ENCODE assay signal across 16 cellular contexts in genomic region chrX:46165411-46165810, GRCh38.
A peak's percentile ranks its signal among the peaks of the same experiment; 100 is the strongest.
DNase-seq lines count a peak whose midpoint lies in the region; ATAC-seq and TF ChIP-seq lines count a peak whose summit lies in the region.
"Had no signal": no experiment of that assay in that cellular context is flagged by ENCODE, and none has a peak within 500 bp of the region (broad histone marks: within the 10 kb centered on the region; RNA-seq: fewer than 3 reads in every experiment).

No MANE protein-coding gene starts in this region.

- intact Hi-C loops in PC-3 (cut with micrococcal nuclease) (no loop called here), natural killer cell (cut with micrococcal nuclease) (no loop called here)

- H3K4me3 Mint-ChIP-seq in natural killer cell: no peak overlapping the region
- H3K4me3 Mint-ChIP-seq: activated naive CD8-positive, alpha-beta T cell; mesothelial cell of epicardium had no signal

- no peaks in the 10 kb centered on the region for H3K27me3 ChIP-seq in PC-3 (ENCODE audit: low read length)
- H3K27me3 ChIP-seq: BLaER1 had no signal

- H3K4me2 ChIP-seq in PC-3 (ENCODE audit: low read length): no peak overlapping the region
- H3K4me2 ChIP-seq: BLaER1 had no signal

- POLR2A ChIA-PET in PC-3 (lab: Charles Lee; ENCODE audit: unreplicated experiment): no interaction called here

- no peaks in the 10 kb centered on the region for H3K4me1 Mint-ChIP-seq in natural killer cell
- H3K4me1 Mint-ChIP-seq: mesothelial cell of epicardium had no signal

- no peaks in the 10 kb centered on the region for H3K9me3 ChIP-seq in PC-3 (ENCODE audit: low read length)
- H3K9me3 ChIP-seq: BLaER1 had no signal

- H4K20me1 ChIP-seq in PC-3 (ENCODE audit: low read length): no peaks in the 10 kb centered on the region
- H4K20me1 ChIP-seq: BLaER1 had no signal

- no peak for ATAC-seq in PC-3
- no peak for ATAC-seq in GM21723 (IDR thresholded peaks at IDR 0.05; ENCODE audit: unreplicated experiment)
- no peak for ATAC-seq in HG03095 (IDR thresholded peaks at IDR 0.05; ENCODE audit: unreplicated experiment)
- ATAC-seq in natural killer cell: no peak
- ATAC-seq: activated CD4-positive, CD25-positive, alpha-beta regulatory T cell treated with anti-CD3 and anti-CD28 coated beads, Interleukin-2, amount 50 U/mL, for 24 hours had no signal

- no peak overlapping the region for H3K4me3 ChIP-seq in PC-3 (ENCODE audit: low read length)
- H3K4me3 ChIP-seq: BLaER1 had no signal

- H3K9me2 ChIP-seq in PC-3 (replicated peaks; ENCODE audit: low read length): no peaks in the 10 kb centered on the region

- H2AFZ ChIP-seq in PC-3 (ENCODE audit: low read length): no peak overlapping the region

- CTCF ChIA-PET in PC-3 (lab: Charles Lee): no interaction called here

- TF ChIP-seq CTCF in PC-3 (conservative IDR thresholded peaks at IDR 0.05; ENCODE audit: low read depth, low read length): no peak
- TF ChIP-seq CTCF in natural killer cell (IDR thresholded peaks at IDR 0.05): no peak

- no peaks in the 10 kb centered on the region for H3K79me2 ChIP-seq in PC-3 (ENCODE audit: low read length)

- H3F3A ChIP-seq in PC-3 (ENCODE audit: low read length, unreplicated experiment): peaks cover 5% of the 10 kb centered on the region

- no peak overlapping the region for H3K27ac ChIP-seq in PC-3 (ENCODE audit: low read length)
- peak overlapping the region; percentile 44 for H3K27ac ChIP-seq in epithelial cell of prostate
- H3K27ac ChIP-seq: BLaER1 had no signal

- H3K36me3 Mint-ChIP-seq in natural killer cell: no peaks in the 10 kb centered on the region
- H3K36me3 Mint-ChIP-seq: activated naive CD8-positive, alpha-beta T cell; mesothelial cell of epicardium had no signal

- no peak overlapping the region for H3K27ac Mint-ChIP-seq in natural killer cell
- H3K27ac Mint-ChIP-seq: activated naive CD8-positive, alpha-beta T cell; mesothelial cell of epicardium had no signal

- BruUV-seq in PC-3 (replicated peaks; lab: Mats Ljungman, UMichigan): no TSS peak

- H3K36me3 ChIP-seq in PC-3 (ENCODE audit: low read depth, low read length): no peaks in the 10 kb centered on the region
- H3K36me3 ChIP-seq: BLaER1 had no signal

- peak; percentile 7 for DNase-seq in Daoy (ENCODE audit: low read depth)
- peak; percentile 36 for DNase-seq in PC-3
- DNase-seq in epithelial cell of prostate (ENCODE audit: low read depth, low spot score): no peak
- peak; percentile 36 for DNase-seq in non-pigmented ciliary epithelial cell (ENCODE audit: low read depth)
- DNase-seq in central memory CD4-positive, alpha-beta T cell: no peak
- no peak for DNase-seq in natural killer cell
- DNase-seq: cortex of kidney, DMS153, NCI-H1105, NCI-H510A had no signal

- no peak overlapping the region for H3K9ac ChIP-seq in PC-3 (ENCODE audit: low read length)
- H3K9ac ChIP-seq: BLaER1 had no signal

- H3K4me1 ChIP-seq in PC-3 (ENCODE audit: insufficient read depth, low read length): peaks cover 11% of the 10 kb centered on the region
- H3K4me1 ChIP-seq: BLaER1 had no signal

- H3K27me3 Mint-ChIP-seq in natural killer cell (ENCODE audit: low read depth in 2 of 2): peaks cover 3 to 17% of the 10 kb centered on the region in 2 donors
- H3K27me3 Mint-ChIP-seq: activated naive CD8-positive, alpha-beta T cell had no signal

- no peaks in the 10 kb centered on the region for H3K9me3 Mint-ChIP-seq in natural killer cell

Comparison
In these comparisons a context has a peak if more than half of its experiments do, and no peak if none do; other contexts are left out.
1. DNase-seq: peak in Daoy (single experiment), PC-3 (single experiment) and non-pigmented ciliary epithelial cell (single experiment); none in epithelial cell of prostate (single experiment), central memory CD4-positive, alpha-beta T cell (single experiment) and natural killer cell (single experiment).